9 cellular contexts compared by ENCODE assay signal in genomic region chr3:10389995-10390394, GRCh38.
DNase-seq lines count a peak whose midpoint lies in the region; ATAC-seq and TF ChIP-seq lines count a peak whose summit lies in the region.
"Had no signal": no experiment of that assay in that cellular context is flagged by ENCODE, and none has a peak within 500 bp of the region (broad histone marks: within the 10 kb centered on the region; RNA-seq: fewer than 3 reads in every experiment).

No MANE protein-coding gene starts in this region.

- peak; percentile 80 for ATAC-seq in HG02884 (IDR thresholded peaks at IDR 0.05; ENCODE audit: unreplicated experiment)
- ATAC-seq in stimulated activated memory B cell treated with anti-CD40 and anti-IgM and Interleukin-4, amounts not matched to agents 10 μg/mL and 1 μg/mL and 100 μg/mL, for 72 hours: peak; percentile 95

- no peaks in the 10 kb centered on the region for H3K27me3 ChIP-seq in dorsolateral prefrontal cortex

- no peaks in the 10 kb centered on the region for H3K36me3 Mint-ChIP-seq in stimulated activated memory B cell treated with anti-CD40 and anti-IgM and Interleukin-4, amounts not matched to agents 10 μg/mL and 1 μg/mL and 100 μg/mL, for 72 hours

- DNase-seq in GM19238 (ENCODE audit: insufficient read length, low spot score) (peak; percentile 17), NOMO-1 treated with dmso at 0.1 percent for 144 hours (lab: John Stamatoyannopoulos, UW; ENCODE audit: unreplicated experiment) (peak; percentile 73), DMS79 (lab: John Stamatoyannopoulos, UW) (no peak), dorsolateral prefrontal cortex (no peak)
- no peak for DNase-seq in effector CD8-positive, alpha-beta T cell (lab: John Stamatoyannopoulos, UW)
- DNase-seq: activated CD8-positive, alpha-beta memory T cell treated with anti-CD3 and anti-CD28 coated beads for 24 hours; NK-92 treated with Interleukin-12 subunit alpha and Interleukin-12 subunit beta, amount 100 ng/mL, for 24 hours had no signal

- H3K4me3 Mint-ChIP-seq in stimulated activated memory B cell treated with anti-CD40 and anti-IgM and Interleukin-4, amounts not matched to agents 10 μg/mL and 1 μg/mL and 100 μg/mL, for 72 hours: peak overlapping the region; percentile 6

- intact Hi-C loops in dorsolateral prefrontal cortex (cut with DNase I): no loop called here

- TF ChIP-seq CTCF in dorsolateral prefrontal cortex (IDR thresholded peaks at IDR 0.05 in 54 of 56, conservative IDR thresholded peaks at IDR 0.05 in 2 of 56; ENCODE audit: low read depth in 1 of 56, partially characterized antibody in 56 of 56): no peak

- H3K4me1 Mint-ChIP-seq in stimulated activated memory B cell treated with anti-CD40 and anti-IgM and Interleukin-4, amounts not matched to agents 10 μg/mL and 1 μg/mL and 100 μg/mL, for 72 hours: peaks cover 92% of the 10 kb centered on the region

- no peaks in the 10 kb centered on the region for H3K27me3 Mint-ChIP-seq in stimulated activated memory B cell treated with anti-CD40 and anti-IgM and Interleukin-4, amounts not matched to agents 10 μg/mL and 1 μg/mL and 100 μg/mL, for 72 hours

- H3K9me3 Mint-ChIP-seq in stimulated activated memory B cell treated with anti-CD40 and anti-IgM and Interleukin-4, amounts not matched to agents 10 μg/mL and 1 μg/mL and 100 μg/mL, for 72 hours: no peaks in the 10 kb centered on the region

- H3K27ac Mint-ChIP-seq in stimulated activated memory B cell treated with anti-CD40 and anti-IgM and Interleukin-4, amounts not matched to agents 10 μg/mL and 1 μg/mL and 100 μg/mL, for 72 hours: peak overlapping the region; percentile 90

- no peak overlapping the region for H3K4me3 ChIP-seq in dorsolateral prefrontal cortex

- no peak overlapping the region for H3K27ac ChIP-seq in dorsolateral prefrontal cortex

Comparison
In these comparisons a context has a peak if more than half of its experiments do, and no peak if none do; other contexts are left out.
1. DNase-seq: peak in GM19238 (single experiment) and NOMO-1 treated with dmso at 0.1 percent for 144 hours (single experiment); none in effector CD8-positive, alpha-beta T cell (single experiment), DMS79 (single experiment) and dorsolateral prefrontal cortex (0 of 10).